Comparison of ENCODE assay signal across 1 cellular context in genomic region chr2:54680397-54681032, GRCh38.
TF ChIP-seq lines count a peak whose summit lies in the region.

No MANE protein-coding gene starts in this region.

TF ChIP-seq in GM23338, 12 proteins besides CTCF, POLR2A, EP300 and RAD21 (continued from another document):
- TF ChIP-seq ZNF114 (CRISPR knock-in tag; IDR thresholded peaks at IDR 0.05): no peak
- no peak for TF ChIP-seq NANOG (IDR thresholded peaks at IDR 0.05; ENCODE audit: borderline replicate concordance)
TF ChIP-seq in GM23338: peak in this region for 0.
